Comparison of ENCODE assay signal across 9 cellular contexts in the genomic region with DNA sequence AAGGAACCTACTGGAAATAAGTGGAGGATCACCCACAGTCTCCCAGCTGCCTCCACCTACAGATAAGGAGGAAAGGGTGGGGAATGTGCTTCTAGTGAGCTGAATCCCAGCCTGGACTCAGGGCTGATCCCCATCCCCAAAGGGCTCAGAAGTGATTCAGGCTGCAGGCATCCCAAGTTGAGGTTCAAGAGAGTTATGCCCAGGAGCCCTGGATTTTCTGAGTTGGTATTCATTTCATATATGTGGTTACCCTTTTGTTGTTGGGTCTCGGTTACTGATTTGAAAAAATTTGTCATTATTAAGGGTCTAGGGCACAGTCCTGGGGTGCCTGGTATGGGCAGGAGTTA. TPM values are rescaled to one million over a fixed set of nuclear protein-coding genes. Genes with fewer than 3 reads are reported as not detected.
DNase-seq lines count a peak whose midpoint lies in the region; ATAC-seq and TF ChIP-seq lines count a peak whose summit lies in the region.
"Had no signal": no experiment of that assay in that cellular context is flagged by ENCODE, and none has a peak within 500 bp of the region (broad histone marks: within the 10 kb centered on the region; RNA-seq: fewer than 3 reads in every experiment).

No MANE protein-coding gene starts in this region.

- intact Hi-C loops in gastrocnemius medialis (cut with DNase I; ENCODE audit: low total_unique reads) = loop anchor here (2.0 kb wide), 1 partner anchor 33 kb away; no protein-coding TSS in a partner anchor

- no peaks in the 10 kb centered on the region for H3K9me3 Mint-ChIP-seq in GM23338

- H3K27me3 Mint-ChIP-seq in GM23338 (ENCODE audit: insufficient read depth, low read depth, poor library complexity) = peaks cover 9% of the 10 kb centered on the region

- TF ChIP-seq POLR2A in gastrocnemius medialis (IDR thresholded peaks at IDR 0.05) = no peak

- no peaks in the 10 kb centered on the region for H3K36me3 Mint-ChIP-seq in GM23338 (ENCODE audit: low read depth)

- H3K27me3 ChIP-seq in GM23338 (ENCODE audit: insufficient read depth) (no peaks in the 10 kb centered on the region), SJSA1 (replicated peaks) (no peaks in the 10 kb centered on the region), fibroblast of lung (ENCODE audit: control insufficient read depth, insufficient read depth, low read length) (no peaks in the 10 kb centered on the region), gastrocnemius medialis (no peaks in the 10 kb centered on the region)

- H3K79me2 ChIP-seq in GM23338 (replicated peaks; ENCODE audit: insufficient read depth) (no peaks in the 10 kb centered on the region), fibroblast of lung (ENCODE audit: control insufficient read depth, insufficient read depth, low read length) (no peaks in the 10 kb centered on the region)

- H3K9ac ChIP-seq in fibroblast of lung (ENCODE audit: insufficient read depth, low read length) = no peak overlapping the region

- H3K4me3 ChIP-seq in GM23338 = no peak overlapping the region
- H3K4me3 ChIP-seq in SJSA1 = no peak overlapping the region
- no peak overlapping the region for H3K4me3 ChIP-seq in fibroblast of lung (replicated peaks in 1 of 4; ENCODE audit: control extremely low read depth in 1 of 4, insufficient read depth in 1 of 4, low read depth in 3 of 4, low read length in 4 of 4)
- peak overlapping the region in 1 of 4 donors; percentile 6 for H3K4me3 ChIP-seq in gastrocnemius medialis

- ATAC-seq in GM23338 (no peak), gastrocnemius medialis (no peak), GM21619 (IDR thresholded peaks at IDR 0.05; ENCODE audit: unreplicated experiment) (no peak), GM19328 (IDR thresholded peaks at IDR 0.05; ENCODE audit: unreplicated experiment) (no peak), HG03520 (IDR thresholded peaks at IDR 0.05; ENCODE audit: unreplicated experiment) (no peak), HG03469 (IDR thresholded peaks at IDR 0.05; ENCODE audit: unreplicated experiment) (no peak)

- H3K4me3 Mint-ChIP-seq in GM23338 = no peak overlapping the region

- H3K9me3 ChIP-seq in SJSA1 (replicated peaks) (no peaks in the 10 kb centered on the region), fibroblast of lung (ENCODE audit: control insufficient read depth, insufficient read depth, low read depth, low read length) (no peaks in the 10 kb centered on the region), gastrocnemius medialis (no peaks in the 10 kb centered on the region)

- no peaks in the 10 kb centered on the region for H3F3A ChIP-seq in GM23338 (replicated peaks; ENCODE audit: low read depth)

- peaks cover 6% of the 10 kb centered on the region for H3K4me1 Mint-ChIP-seq in GM23338

- H3K27ac Mint-ChIP-seq in GM23338 = no peak overlapping the region

- H3K4me2 ChIP-seq in GM23338 = no peak overlapping the region
- no peak overlapping the region for H3K4me2 ChIP-seq in fibroblast of lung (ENCODE audit: extremely low read depth, insufficient read depth, low read length)

- H3K9me2 ChIP-seq in GM23338 (ENCODE audit: insufficient read depth) = no peaks in the 10 kb centered on the region

- DNase-seq in GM23338 (ENCODE audit: low spot score) (no peak), SJSA1 (ENCODE audit: low read depth in 1 of 2, low spot score in 2 of 2) (peak in 1 of 2 experiments; percentile 28), fibroblast of lung (ENCODE audit: low read depth in 2 of 2) (peak in 1 of 2 donors; percentile 73), gastrocnemius medialis (no peak)
- DNase-seq: trophoblast cell had no signal

- H3K4me1 ChIP-seq in GM23338 (ENCODE audit: insufficient read depth) (no peaks in the 10 kb centered on the region), SJSA1 (replicated peaks) (peaks cover 40% of the 10 kb centered on the region), fibroblast of lung (ENCODE audit: control insufficient read depth, extremely low read depth, insufficient read depth, low read length) (peaks cover 26% of the 10 kb centered on the region), gastrocnemius medialis (peaks cover 11 to 12% of the 10 kb centered on the region in 2 donors)

- in situ Hi-C loops in gastrocnemius medialis (cut with MboI; ENCODE audit: low sequenced_read_pairs in 4 of 4) = no loop called here

- H3K27ac ChIP-seq in GM23338 (ENCODE audit: low read depth) = no peak overlapping the region
- peak overlapping the region; percentile 52 for H3K27ac ChIP-seq in SJSA1
- H3K27ac ChIP-seq in fibroblast of lung (ENCODE audit: insufficient read depth, low read length) = peak overlapping the region; percentile 51
- peak overlapping the region; percentile 52 to 70 (median 64) for H3K27ac ChIP-seq in gastrocnemius medialis

- H3K36me3 ChIP-seq in GM23338 (ENCODE audit: insufficient read depth) (no peaks in the 10 kb centered on the region), SJSA1 (no peaks in the 10 kb centered on the region), fibroblast of lung (ENCODE audit: control insufficient read depth, insufficient read depth, low read length) (no peaks in the 10 kb centered on the region), gastrocnemius medialis (no peaks in the 10 kb centered on the region)

- TF ChIP-seq CTCF in GM23338 (conservative IDR thresholded peaks at IDR 0.05; ENCODE audit: low read depth in 2 of 2) (no peak), fibroblast of lung (conservative IDR thresholded peaks at IDR 0.05 in 1 of 2, IDR thresholded peaks at IDR 0.05 in 1 of 2; ENCODE audit: low read depth in 1 of 2, low read length in 2 of 2) (no peak), gastrocnemius medialis (IDR thresholded peaks at IDR 0.05 in 4 of 5, conservative IDR thresholded peaks at IDR 0.05 in 1 of 5) (no peak)

- H2AFZ ChIP-seq in GM23338 = peak overlapping the region; percentile 90
- peak overlapping the region; percentile 50 for H2AFZ ChIP-seq in fibroblast of lung (ENCODE audit: low read length)

- H4K20me1 ChIP-seq in GM23338 (replicated peaks; ENCODE audit: insufficient read depth) (no peaks in the 10 kb centered on the region), fibroblast of lung (ENCODE audit: control insufficient read depth, extremely low read depth, insufficient read depth, low read length) (no peaks in the 10 kb centered on the region)

TF ChIP-seq in GM23338, 12 proteins besides CTCF, POLR2A, EP300 and RAD21:
- TF ChIP-seq JUNB (IDR thresholded peaks at IDR 0.05; ENCODE audit: unreplicated experiment) (no peak), NANOG (IDR thresholded peaks at IDR 0.05; ENCODE audit: borderline replicate concordance) (no peak), ZNF331 (CRISPR knock-in tag; IDR thresholded peaks at IDR 0.05; ENCODE audit: low read depth) (no peak), EZH2 (IDR thresholded peaks at IDR 0.05; ENCODE audit: low read depth, unreplicated experiment) (no peak), STAT1 (IDR thresholded peaks at IDR 0.05; ENCODE audit: unreplicated experiment) (no peak), CREB1 (CRISPR knock-in tag; IDR thresholded peaks at IDR 0.05; ENCODE audit: low read depth) (no peak)
- TF ChIP-seq, protein P1, sequence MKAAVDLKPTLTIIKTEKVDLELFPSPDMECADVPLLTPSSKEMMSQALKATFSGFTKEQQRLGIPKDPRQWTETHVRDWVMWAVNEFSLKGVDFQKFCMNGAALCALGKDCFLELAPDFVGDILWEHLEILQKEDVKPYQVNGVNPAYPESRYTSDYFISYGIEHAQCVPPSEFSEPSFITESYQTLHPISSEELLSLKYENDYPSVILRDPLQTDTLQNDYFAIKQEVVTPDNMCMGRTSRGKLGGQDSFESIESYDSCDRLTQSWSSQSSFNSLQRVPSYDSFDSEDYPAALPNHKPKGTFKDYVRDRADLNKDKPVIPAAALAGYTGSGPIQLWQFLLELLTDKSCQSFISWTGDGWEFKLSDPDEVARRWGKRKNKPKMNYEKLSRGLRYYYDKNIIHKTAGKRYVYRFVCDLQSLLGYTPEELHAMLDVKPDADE (IDR thresholded peaks at IDR 0.05) = no peak

RNA-seq across cellular contexts. Expression of a gene that starts 30.0 kb away (rescaled TPM):
- not detected in 2 replicates for total RNA-seq in GM23338 (2014; rRNA removed; shearing (Covaris generic))
- polyA plus RNA-seq in GM23338 (2016; fragmentation: Nextera tagmentation; extraction: Ambion mirVana) (0.30 TPM in 1 of 2 replicates, not detected in the other), fibroblast of lung (71.9 and 83.9 TPM in 2 replicates)
- 232 and 251 TPM in 2 replicates for total RNA-seq in SJSA1 (2014; rRNA removed; shearing (Covaris generic))
- total RNA-seq in fibroblast of lung (147 and 363 TPM in 2 replicates), gastrocnemius medialis (10 to 100 TPM; 27.1 to 73.1 (median 37.8) TPM)
- polyA plus RNA-seq in fibroblast of lung (2012) = 59.1 and 76.2 TPM in 2 replicates
- 9.6 and 21.5 TPM in 2 replicates for polyA minus RNA-seq in fibroblast of lung (ENCODE audit: low replicate concordance)

Comparison
In these comparisons a context has a peak if more than half of its experiments do, and no peak if none do; other contexts are left out.
1. RNA of a gene that starts 30.0 kb away (total RNA-seq): 147 to 363 TPM in fibroblast of lung, 232 to 251 TPM in SJSA1 and 27.1 to 73.1 TPM in gastrocnemius medialis; not detected in GM23338; every median in the first group is over 10 times any median in the second.